In genomic region chr1:163211667-163212066, GRCh38 we compare ENCODE assay signal across 8 cellular contexts. TPM values are rescaled to one million over a fixed set of nuclear protein-coding genes. Genes with fewer than 3 reads are reported as not detected.
"Had no signal": no experiment of that assay in that cellular context is flagged by ENCODE, and none has a peak within 500 bp of the region (broad histone marks: within the 10 kb centered on the region; RNA-seq: fewer than 3 reads in every experiment).

No MANE protein-coding gene starts in this region.

- ATAC-seq: GM23338 had no signal

- FAIRE-seq: H1, H54, HTR-8/SVneo had no signal

- DNase-seq: H9, HCEC 1CT, IMR-90 had no signal

- H3K4me3 ChIP-seq: GM23338 had no signal

RNA-seq across cellular contexts. Expression of gene RGS5, which starts 9.0 kb away (rescaled TPM):
- total RNA-seq: HT-29 had no signal
